Comparison of ENCODE assay signal across 8 cellular contexts in the genomic region with DNA sequence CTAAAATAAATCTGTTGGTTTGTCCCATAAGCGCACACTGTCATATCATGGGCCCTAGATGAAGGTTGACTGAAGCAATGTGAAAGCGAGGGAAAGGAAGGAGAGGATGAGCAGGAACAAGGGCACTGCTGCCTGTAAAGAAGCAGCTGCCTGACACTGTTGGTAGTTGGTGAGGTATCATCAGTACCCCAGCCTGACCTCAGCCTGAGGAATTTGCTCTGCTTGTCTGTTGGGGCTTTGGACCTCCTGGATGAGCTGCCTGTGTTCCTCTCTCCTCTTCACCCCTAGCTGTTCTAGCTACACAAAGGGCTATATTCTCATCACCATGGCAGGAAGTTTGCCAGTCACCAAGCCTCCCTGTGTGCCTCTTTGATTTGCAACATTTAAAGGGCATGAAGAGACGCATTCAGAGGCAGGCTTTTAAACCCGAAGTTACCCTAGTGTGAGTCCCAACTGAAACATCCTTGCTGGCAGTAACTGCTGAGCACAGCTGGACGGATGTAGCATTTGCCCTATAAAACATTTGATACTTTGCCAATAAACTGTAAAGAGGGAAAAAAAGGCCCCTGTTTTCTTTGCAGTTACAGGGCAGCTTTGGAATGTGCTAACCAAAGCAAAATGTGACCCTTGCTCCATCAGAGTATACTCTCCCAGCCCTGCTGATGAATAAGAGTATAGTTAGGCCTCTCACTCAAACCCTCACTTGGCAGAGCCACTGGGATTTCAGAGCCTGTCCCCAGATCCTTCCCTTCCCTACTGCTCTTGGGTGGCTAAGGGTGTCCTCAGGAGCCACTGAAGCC. TPM values are rescaled to one million over a fixed set of nuclear protein-coding genes. Genes with fewer than 3 reads are reported as not detected.
DNase-seq lines count a peak whose midpoint lies in the region; ATAC-seq and TF ChIP-seq lines count a peak whose summit lies in the region.

No MANE protein-coding gene starts in this region.

- intact Hi-C loops in sigmoid colon (cut with DNase I): no loop called here

- TF ChIP-seq POLR2A in sigmoid colon (IDR thresholded peaks at IDR 0.05) (no peak), GM18505 (IDR thresholded peaks at IDR 0.05; ENCODE audit: borderline replicate concordance, extremely low read depth, insufficient read depth, insufficient read length) (no peak)

- H3K36me3 ChIP-seq in sigmoid colon: no peaks in the 10 kb centered on the region

- TF ChIP-seq CTCF in sigmoid colon (IDR thresholded peaks at IDR 0.05): no peak
- no peak for TF ChIP-seq CTCF in GM13977 (IDR thresholded peaks at IDR 0.05; ENCODE audit: extremely low read depth, insufficient read depth, missing control alignments)

- no peak overlapping the region for H3K4me3 ChIP-seq in sigmoid colon

- peaks cover 0 to 29% (median 14%) of the 10 kb centered on the region in 4 donors for H3K4me1 ChIP-seq in sigmoid colon

- no peaks in the 10 kb centered on the region for H3K9me3 ChIP-seq in sigmoid colon

- TF ChIP-seq EP300 in sigmoid colon (IDR thresholded peaks at IDR 0.05): no peak

- WGBS in sigmoid colon, 2 donors: 40 to 54% methylated on average over 5 of the region's 5 CpGs

- peak; percentile 6 for DNase-seq in G401 (ENCODE audit: low spot score)
- DNase-seq in hypothalamus (lab: John Stamatoyannopoulos, UW): peak in 41 of 51 donors; percentile 6 to 90 (median 54)
- peak; percentile 67 for DNase-seq in sigmoid colon
- no peak for DNase-seq in activated CD4-positive, alpha-beta T cell treated with anti-CD3 and anti-CD28 coated beads, Interleukin-2, amount 50 U/mL, for 48 hours
- DNase-seq in GM13977 (ENCODE audit: low spot score): no peak
- DNase-seq in NCI-H1048 (lab: John Stamatoyannopoulos, UW): no peak

- H3K27me3 ChIP-seq in sigmoid colon: no peaks in the 10 kb centered on the region

- H3K27ac ChIP-seq in angular gyrus (ENCODE audit: low read depth, low read length) (peak overlapping the region; percentile 89), sigmoid colon (peak overlapping the region; percentile 39 to 75 (median 54))

- in situ Hi-C loops in G401 (cut with HindIII; ENCODE audit: low sequenced_read_pairs) (no loop called here), GM13977 (cut with MboI; ENCODE audit: low pct_unique_long_range_greater_than_20kb, low sequenced_read_pairs, unreplicated experiment) (no loop called here)

- ATAC-seq in GM18505 (IDR thresholded peaks at IDR 0.05; ENCODE audit: unreplicated experiment): no peak

RNA-seq across cellular contexts. Expression of gene SPATA6, which starts 22.2 kb away (rescaled TPM):
- 6.3 and 18.5 TPM in 2 replicates for total RNA-seq in G401 (2014; rRNA removed; shearing (Covaris generic))
- total RNA-seq in sigmoid colon: 10 to 100 TPM; 17.6 to 31.4 (median 19.3) TPM
- 1 to 10 TPM; 3.7 to 4.8 (median 3.8) TPM for polyA plus RNA-seq in sigmoid colon

Comparison
In these comparisons a context has a peak if more than half of its experiments do, and no peak if none do; other contexts are left out.
1. DNase-seq: peak in G401 (single experiment), hypothalamus (41 of 51) and sigmoid colon (single experiment); none in activated CD4-positive, alpha-beta T cell treated with anti-CD3 and anti-CD28 coated beads, Interleukin-2, amount 50 U/mL, for 48 hours (0 of 2), GM13977 (single experiment) and NCI-H1048 (single experiment).